19 cellular contexts compared by ENCODE assay signal in the genomic region with DNA sequence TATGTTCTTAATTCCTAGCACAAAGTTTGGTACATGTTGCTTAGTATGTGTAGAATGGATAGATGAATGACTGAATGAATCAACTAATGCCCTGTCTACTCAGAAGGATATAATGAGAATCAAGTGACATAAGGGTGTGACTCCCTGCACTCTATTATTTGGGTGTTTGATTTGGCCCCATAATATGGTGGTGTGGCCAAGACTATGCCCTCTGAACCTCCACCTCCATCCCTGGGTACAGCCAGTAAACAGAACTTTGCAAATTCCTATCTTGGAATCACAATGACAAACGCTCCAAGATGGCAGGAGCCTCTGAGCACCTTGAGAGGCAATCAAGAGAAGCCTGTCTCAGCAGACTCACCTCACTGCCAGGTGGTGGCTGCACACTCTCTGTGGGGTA.
DNase-seq lines count a peak whose midpoint lies in the region; ATAC-seq, FAIRE-seq and TF ChIP-seq lines count a peak whose summit lies in the region.
"Had no signal": no experiment of that assay in that cellular context is flagged by ENCODE, and none has a peak within 500 bp of the region (broad histone marks: within the 10 kb centered on the region; RNA-seq: fewer than 3 reads in every experiment).

No MANE protein-coding gene starts in this region.

- H3K27ac ChIP-seq in liver (ENCODE audit: low read depth in 1 of 2, low read length in 2 of 2) = no peak overlapping the region
- no peak overlapping the region for H3K27ac ChIP-seq in HepG2 (ENCODE audit: extremely low read length, insufficient read depth, low read length)
- H3K27ac ChIP-seq in PC-3 (ENCODE audit: low read length) = peak overlapping the region; percentile 100
- peak overlapping the region; percentile 97 for H3K27ac ChIP-seq in stomach smooth muscle (ENCODE audit: low read length)
- H3K27ac ChIP-seq in CD8-positive, alpha-beta memory T cell (ENCODE audit: low read depth, low read length) = no peak overlapping the region
- no peak overlapping the region for H3K27ac ChIP-seq in upper lobe of left lung

- peaks cover 7% of the 10 kb centered on the region for H3F3A ChIP-seq in PC-3 (ENCODE audit: low read length, unreplicated experiment)

- H3K9me3 Mint-ChIP-seq in CD8-positive, alpha-beta memory T cell = no peaks in the 10 kb centered on the region

- TF ChIP-seq POLR2A in HepG2 (IDR thresholded peaks at IDR 0.05; ENCODE audit: insufficient read depth in 1 of 2, low read depth in 2 of 2, low read length in 2 of 2) (no peak), upper lobe of left lung (IDR thresholded peaks at IDR 0.05) (no peak)

- in situ Hi-C loops in HepG2 (cut with HindIII; ENCODE audit: extremely low pct_ligation_motif_present, low pct_unique_long_range_greater_than_20kb) = no loop called here

- intact Hi-C loops in HepG2 (cut with micrococcal nuclease; ENCODE audit: unreplicated experiment) (no loop called here), PC-3 (cut with micrococcal nuclease) (no loop called here)

- H3K79me2 ChIP-seq in HepG2 (ENCODE audit: insufficient read depth, low read length) (no peaks in the 10 kb centered on the region), PC-3 (ENCODE audit: low read length) (no peaks in the 10 kb centered on the region)

- H4K20me1 ChIP-seq in HepG2 (ENCODE audit: insufficient read depth, low read length) (no peaks in the 10 kb centered on the region), PC-3 (ENCODE audit: low read length) (no peaks in the 10 kb centered on the region)

- H3K9ac ChIP-seq in liver (ENCODE audit: low read depth in 1 of 2, low read length in 2 of 2) (no peak overlapping the region), HepG2 (ENCODE audit: insufficient read depth, low read depth, low read length) (no peak overlapping the region), PC-3 (ENCODE audit: low read length) (no peak overlapping the region), stomach smooth muscle (ENCODE audit: low read length in 2 of 2) (no peak overlapping the region)

- POLR2A ChIA-PET in HepG2 (lab: Yijun Ruan, JAX) = no interaction called here
- POLR2A ChIA-PET in PC-3 (lab: Charles Lee; ENCODE audit: unreplicated experiment) = no interaction called here
- POLR2A ChIA-PET in CD8-positive, alpha-beta memory T cell (lab: Charles Lee) = no interaction called here

- no TSS peak for BruUV-seq in HepG2 (replicated peaks; lab: Mats Ljungman, UMichigan)
- BruUV-seq in PC-3 (replicated peaks; lab: Mats Ljungman, UMichigan) = no TSS peak

- H3K27me3 ChIP-seq in liver (ENCODE audit: control insufficient read depth in 4 of 4, insufficient read depth in 4 of 4, low read length in 3 of 4) (no peaks in the 10 kb centered on the region), HepG2 (ENCODE audit: control insufficient read depth in 1 of 2, insufficient read depth in 2 of 2, low read length in 2 of 2) (no peaks in the 10 kb centered on the region; a peak in 1 of 5 replicates), PC-3 (ENCODE audit: low read length) (no peaks in the 10 kb centered on the region), stomach smooth muscle (ENCODE audit: control insufficient read depth in 1 of 2, insufficient read depth in 2 of 2, low read length in 2 of 2) (no peaks in the 10 kb centered on the region), upper lobe of left lung (no peaks in the 10 kb centered on the region)
- H3K27me3 ChIP-seq in CD8-positive, alpha-beta memory T cell (ENCODE audit: insufficient read depth, low read length, poor library complexity, severe bottlenecking) = no peaks in the 10 kb centered on the region

- peaks cover 15 to 40% of the 10 kb centered on the region in 2 donors for H3K27me3 Mint-ChIP-seq in CD8-positive, alpha-beta memory T cell

- H3K27ac Mint-ChIP-seq in CD8-positive, alpha-beta memory T cell = peak overlapping the region in 1 of 8 donors; percentile 62
- H3K27ac Mint-ChIP-seq: CD4-positive, alpha-beta memory T cell had no signal

- no peak for ATAC-seq in HepG2
- no peak for ATAC-seq in PC-3
- peak; percentile 69 for ATAC-seq in left lobe of liver
- ATAC-seq in upper lobe of left lung (ENCODE audit: low FRiP score in 2 of 2) = no peak

- H3K4me2 ChIP-seq in HepG2 (ENCODE audit: low read depth, low read length) (no peak overlapping the region), PC-3 (ENCODE audit: low read length) (no peak overlapping the region)

- peaks cover 0 to 13% (median 8%) of the 10 kb centered on the region in 3 donors for H3K4me1 Mint-ChIP-seq in CD8-positive, alpha-beta memory T cell

- FAIRE-seq in HepG2 (lab: Jason Lieb, UNC) = no peak
- FAIRE-seq: G401.6, GM12892, H54 had no signal

- TF ChIP-seq EP300 in HepG2 (IDR thresholded peaks at IDR 0.05; ENCODE audit: low read depth in 2 of 2, low read length in 2 of 2) (no peak), HepG2 (CRISPR knock-in tag; IDR thresholded peaks at IDR 0.05; ENCODE audit: borderline replicate concordance) (no peak), upper lobe of left lung (IDR thresholded peaks at IDR 0.05) (no peak)

- peaks cover 0 to 11% (median 9%) of the 10 kb centered on the region in 3 donors for H3K36me3 Mint-ChIP-seq in CD8-positive, alpha-beta memory T cell
- H3K36me3 Mint-ChIP-seq: CD4-positive, alpha-beta memory T cell had no signal

- TF ChIP-seq CTCF in liver (IDR thresholded peaks at IDR 0.05; ENCODE audit: low read depth, low read length, missing input control) (no peak), HepG2 (CRISPR knock-in tag; IDR thresholded peaks at IDR 0.05) (no peak), PC-3 (conservative IDR thresholded peaks at IDR 0.05; ENCODE audit: low read depth, low read length) (no peak), upper lobe of left lung (IDR thresholded peaks at IDR 0.05) (no peak)

- DNase-seq in HepG2 (ENCODE audit: low spot score) = no peak
- DNase-seq in PC-3 = no peak
- DNase-seq in left lobe of liver (ENCODE audit: low spot score) = no peak
- no peak for DNase-seq in CD8-positive, alpha-beta memory T cell
- no peak for DNase-seq in SW480 (ENCODE audit: low spot score)
- no peak for DNase-seq in upper lobe of left lung
- DNase-seq: 8988T; C1 segment of cervical spinal cord; Caco-2; CD4-positive, alpha-beta memory T cell; DMS153; DND-41; GOT3 had no signal

- WGBS in liver = 46% methylated on average over 1 of the region's 1 CpG
- no CpG with 5 or more reads among the region's 1 CpG for WGBS in HepG2 (ENCODE audit: low lambda C conversion rate)
- 90 to 100% methylated on average over 1 of the region's 1 CpG for WGBS in upper lobe of left lung, 2 donors

- H3K4me3 ChIP-seq in liver (ENCODE audit: low read depth in 1 of 3, low read length in 3 of 3) (no peak overlapping the region), HepG2 (replicated peaks in 1 of 3; ENCODE audit: insufficient read depth in 1 of 3, low read depth in 2 of 3, low read length in 3 of 3) (no peak overlapping the region), PC-3 (ENCODE audit: low read length) (no peak overlapping the region), stomach smooth muscle (ENCODE audit: low read length in 2 of 2) (no peak overlapping the region), upper lobe of left lung (no peak overlapping the region)
- no peak overlapping the region for H3K4me3 ChIP-seq in CD8-positive, alpha-beta memory T cell (ENCODE audit: low read length)
- H3K4me3 ChIP-seq: HAP-1 had no signal

- H3K36me3 ChIP-seq in liver (ENCODE audit: control insufficient read depth in 4 of 4, insufficient read depth in 3 of 4, low read depth in 1 of 4, low read length in 3 of 4) (no peaks in the 10 kb centered on the region), HepG2 (replicated peaks in 1 of 2; ENCODE audit: control insufficient read depth in 1 of 2, insufficient read depth in 2 of 2, low read length in 2 of 2) (no peaks in the 10 kb centered on the region), PC-3 (ENCODE audit: low read depth, low read length) (no peaks in the 10 kb centered on the region), stomach smooth muscle (ENCODE audit: control insufficient read depth in 2 of 2, insufficient read depth in 2 of 2, low read length in 2 of 2) (no peaks in the 10 kb centered on the region), upper lobe of left lung (no peaks in the 10 kb centered on the region)
- no peaks in the 10 kb centered on the region for H3K36me3 ChIP-seq in CD8-positive, alpha-beta memory T cell (ENCODE audit: insufficient read depth, low read length)
- H3K36me3 ChIP-seq: HAP-1 had no signal

- CTCF ChIA-PET in HepG2 (lab: Yijun Ruan, JAX; ENCODE audit: low intra/inter-chr PET ratio, low total read pairs) (no interaction called here), PC-3 (lab: Charles Lee) (no interaction called here)
- CTCF ChIA-PET in CD8-positive, alpha-beta memory T cell (lab: Charles Lee) = no interaction called here

- no peaks in the 10 kb centered on the region for H3K9me2 ChIP-seq in PC-3 (replicated peaks; ENCODE audit: low read length)

- no peak overlapping the region for H2AFZ ChIP-seq in HepG2 (ENCODE audit: low read length)
- no peak overlapping the region for H2AFZ ChIP-seq in PC-3 (ENCODE audit: low read length)

- H3K9me3 ChIP-seq in liver (ENCODE audit: control insufficient read depth in 4 of 4, low read length in 3 of 4) (no peaks in the 10 kb centered on the region), HepG2 (ENCODE audit: low read length) (no peaks in the 10 kb centered on the region), PC-3 (ENCODE audit: low read length) (no peaks in the 10 kb centered on the region), stomach smooth muscle (ENCODE audit: control insufficient read depth in 2 of 2, low read length in 2 of 2) (no peaks in the 10 kb centered on the region), upper lobe of left lung (no peaks in the 10 kb centered on the region)
- H3K9me3 ChIP-seq in CD8-positive, alpha-beta memory T cell (ENCODE audit: low read length) = no peaks in the 10 kb centered on the region
- H3K9me3 ChIP-seq: Caco-2, HAP-1 had no signal

- H3K4me3 Mint-ChIP-seq in CD8-positive, alpha-beta memory T cell = no peak overlapping the region
- H3K4me3 Mint-ChIP-seq: CD4-positive, alpha-beta memory T cell had no signal

- H3K4me1 ChIP-seq in liver (ENCODE audit: control insufficient read depth in 4 of 4, insufficient read depth in 4 of 4, low read length in 3 of 4) (peaks cover 4 to 16% (median 6%) of the 10 kb centered on the region in 4 donors), HepG2 (ENCODE audit: insufficient read depth, low read length) (no peaks in the 10 kb centered on the region), PC-3 (ENCODE audit: insufficient read depth, low read length) (peaks cover 55% of the 10 kb centered on the region), stomach smooth muscle (ENCODE audit: control insufficient read depth, insufficient read depth, low read length) (peaks cover 56% of the 10 kb centered on the region), upper lobe of left lung (peaks cover 8 to 16% (median 15%) of the 10 kb centered on the region in 4 donors)
- H3K4me1 ChIP-seq in CD8-positive, alpha-beta memory T cell (ENCODE audit: insufficient read depth, low read length) = no peaks in the 10 kb centered on the region
- H3K4me1 ChIP-seq: Caco-2, HAP-1 had no signal

- TF ChIP-seq RAD21 in liver (IDR thresholded peaks at IDR 0.05) (peak in 1 of 2 donors; percentile 9), HepG2 (CRISPR knock-in tag; IDR thresholded peaks at IDR 0.05) (no peak)

TF ChIP-seq in liver, 16 proteins besides CTCF, POLR2A, EP300 and RAD21 (continues in another document):
- no peak for TF ChIP-seq SP1 (IDR thresholded peaks at IDR 0.05)

TF ChIP-seq in HepG2, 621 proteins besides CTCF, POLR2A, EP300 and RAD21 (continues in another document):
- TF ChIP-seq MAZ (IDR thresholded peaks at IDR 0.05; ENCODE audit: borderline replicate concordance, low read depth, low read length) (no peak), MAZ (CRISPR knock-in tag; IDR thresholded peaks at IDR 0.05; ENCODE audit: low read depth) (no peak)

Comparison
In these comparisons a context has a peak if more than half of its experiments do, and no peak if none do; other contexts are left out.
1. H3K27ac ChIP-seq: peak in PC-3 (single experiment) and stomach smooth muscle (single experiment); none in liver (0 of 2), HepG2 (single experiment), CD8-positive, alpha-beta memory T cell (single experiment) and upper lobe of left lung (0 of 4).